In genomic region chr12:1532796-1533195, GRCh38 we compare ENCODE assay signal across 12 cellular contexts.
DNase-seq lines count a peak whose midpoint lies in the region; ATAC-seq, FAIRE-seq and TF ChIP-seq lines count a peak whose summit lies in the region.
"Had no signal": no experiment of that assay in that cellular context is flagged by ENCODE, and none has a peak within 500 bp of the region (broad histone marks: within the 10 kb centered on the region; RNA-seq: fewer than 3 reads in every experiment).

No MANE protein-coding gene starts in this region.

- H3K9ac ChIP-seq in HepG2 (ENCODE audit: insufficient read depth, low read depth, low read length) (no peak overlapping the region), SK-N-SH (no peak overlapping the region; the same call in 1 of the 2 replicates)

- TF ChIP-seq POLR2A in HepG2 (IDR thresholded peaks at IDR 0.05; ENCODE audit: insufficient read depth in 1 of 2, low read depth in 2 of 2, low read length in 2 of 2), result no peak
- no peak for TF ChIP-seq POLR2A in right lobe of liver (IDR thresholded peaks at IDR 0.05)
- no peak for TF ChIP-seq POLR2A in upper lobe of left lung (IDR thresholded peaks at IDR 0.05)

- no peaks in the 10 kb centered on the region for H3K9me3 ChIP-seq in HepG2 (ENCODE audit: low read length)
- H3K9me3 ChIP-seq in right lobe of liver, result no peaks in the 10 kb centered on the region
- H3K9me3 ChIP-seq in SK-N-SH, result no peaks in the 10 kb centered on the region
- no peaks in the 10 kb centered on the region for H3K9me3 ChIP-seq in upper lobe of left lung
- H3K9me3 ChIP-seq: body of pancreas had no signal

- no peaks in the 10 kb centered on the region for H3K36me3 ChIP-seq in HepG2 (replicated peaks in 1 of 2; ENCODE audit: control insufficient read depth in 1 of 2, insufficient read depth in 2 of 2, low read length in 2 of 2)
- H3K36me3 ChIP-seq in right lobe of liver, result no peaks in the 10 kb centered on the region
- H3K36me3 ChIP-seq in SK-N-SH (replicated peaks in 1 of 2; ENCODE audit: control insufficient read depth in 1 of 2, insufficient read depth in 2 of 2, low read length in 1 of 2), result no peaks in the 10 kb centered on the region
- no peaks in the 10 kb centered on the region for H3K36me3 ChIP-seq in upper lobe of left lung

- H2AFZ ChIP-seq in HepG2 (ENCODE audit: low read length) (no peak overlapping the region), SK-N-SH (ENCODE audit: low read depth) (no peak overlapping the region)

- peak overlapping the region; percentile 83 for H3K4me3 Mint-ChIP-seq in type B pancreatic cell

- H3K27ac ChIP-seq in HepG2 (ENCODE audit: extremely low read length, insufficient read depth, low read length) (no peak overlapping the region), right lobe of liver (no peak overlapping the region), SK-N-SH (ENCODE audit: low read depth in 2 of 2, low read length in 1 of 2) (peak overlapping the region in 1 of 2 experiments; percentile 11; a peak in 1 of 4 replicates), upper lobe of left lung (no peak overlapping the region)
- H3K27ac ChIP-seq: body of pancreas had no signal

- TF ChIP-seq EP300 in HepG2 (IDR thresholded peaks at IDR 0.05; ENCODE audit: low read depth in 2 of 2, low read length in 2 of 2) (no peak), HepG2 (CRISPR knock-in tag; IDR thresholded peaks at IDR 0.05; ENCODE audit: borderline replicate concordance) (no peak), SK-N-SH (IDR thresholded peaks at IDR 0.05; ENCODE audit: borderline replicate concordance in 1 of 2, low read depth in 1 of 2, low read length in 1 of 2) (no peak), upper lobe of left lung (IDR thresholded peaks at IDR 0.05) (no peak)

- no TSS peak for BruUV-seq in HepG2 (replicated peaks; lab: Mats Ljungman, UMichigan)

- H3K4me1 ChIP-seq in HepG2 (ENCODE audit: insufficient read depth, low read length) (peaks cover 20% of the 10 kb centered on the region), right lobe of liver (peaks cover 0 to 6% (median 0%) of the 10 kb centered on the region in 4 donors), SK-N-SH (ENCODE audit: control insufficient read depth in 1 of 2, insufficient read depth in 2 of 2, low read depth in 1 of 2, low read length in 1 of 2) (peaks cover 7 to 30% of the 10 kb centered on the region in 2 experiments; a peak in 3 of 4 replicates), upper lobe of left lung (peaks cover 7 to 29% (median 11%) of the 10 kb centered on the region in 4 donors)

- TF ChIP-seq CTCF in HepG2 (CRISPR knock-in tag; IDR thresholded peaks at IDR 0.05) (no peak), right lobe of liver (IDR thresholded peaks at IDR 0.05) (no peak), SK-N-SH (IDR thresholded peaks at IDR 0.05) (peak; percentile 35; the same call in 1 of the 2 replicates), foreskin fibroblast (IDR thresholded peaks at IDR 0.05; ENCODE audit: low read depth, low read length) (no peak), type B pancreatic cell (conservative IDR thresholded peaks at IDR 0.05) (peak; percentile 31), upper lobe of left lung (IDR thresholded peaks at IDR 0.05) (no peak)

- intact Hi-C loops in HepG2 (cut with micrococcal nuclease; ENCODE audit: unreplicated experiment), result no loop called here
- intact Hi-C loops in right lobe of liver (cut with DNase I), result no loop called here

- no peak for FAIRE-seq in HepG2 (lab: Jason Lieb, UNC)
- FAIRE-seq: D721Med had no signal

- peak overlapping the region; percentile 27 for H3K27ac Mint-ChIP-seq in type B pancreatic cell

- no peaks in the 10 kb centered on the region for H3K9me3 Mint-ChIP-seq in type B pancreatic cell

- H3K4me3 ChIP-seq in HepG2 (replicated peaks in 1 of 3; ENCODE audit: insufficient read depth in 1 of 3, low read depth in 2 of 3, low read length in 3 of 3), result no peak overlapping the region
- no peak overlapping the region for H3K4me3 ChIP-seq in right lobe of liver
- H3K4me3 ChIP-seq in SK-N-SH (ENCODE audit: low read depth in 2 of 2, low read length in 1 of 2), result peak overlapping the region in 1 of 2 experiments; percentile 81; a peak in 2 of 4 replicates
- peak overlapping the region; percentile 74 to 82 for H3K4me3 ChIP-seq in foreskin fibroblast (ENCODE audit: low read depth in 1 of 2, low read length in 2 of 2)
- no peak overlapping the region for H3K4me3 ChIP-seq in upper lobe of left lung
- H3K4me3 ChIP-seq: body of pancreas had no signal

- H3K27me3 ChIP-seq in HepG2 (ENCODE audit: control insufficient read depth in 1 of 2, insufficient read depth in 2 of 2, low read length in 2 of 2), result peaks cover 13 to 85% of the 10 kb centered on the region in 2 experiments; a peak in 4 of 5 replicates
- peaks cover 0 to 8% of the 10 kb centered on the region in 2 donors for H3K27me3 ChIP-seq in right lobe of liver
- H3K27me3 ChIP-seq in SK-N-SH (ENCODE audit: insufficient read depth), result no peaks in the 10 kb centered on the region
- H3K27me3 ChIP-seq in upper lobe of left lung, result peaks cover 0 to 31% (median 17%) of the 10 kb centered on the region in 4 donors

- TF ChIP-seq RAD21 in HepG2 (CRISPR knock-in tag; IDR thresholded peaks at IDR 0.05) (no peak), SK-N-SH (IDR thresholded peaks at IDR 0.05; ENCODE audit: low read length) (no peak)

- ATAC-seq in HepG2 (no peak), right lobe of liver (no peak), GM21737 (IDR thresholded peaks at IDR 0.05; ENCODE audit: unreplicated experiment) (no peak), upper lobe of left lung (ENCODE audit: low FRiP score in 2 of 2) (no peak)
- ATAC-seq: body of pancreas had no signal

- H3K79me2 ChIP-seq in HepG2 (ENCODE audit: insufficient read depth, low read length), result no peaks in the 10 kb centered on the region
- H3K79me2 ChIP-seq in SK-N-SH (ENCODE audit: insufficient read depth), result peaks cover 84% of the 10 kb centered on the region

- H3K9me2 ChIP-seq in SK-N-SH, result no peaks in the 10 kb centered on the region

- POLR2A ChIA-PET in HepG2 (lab: Yijun Ruan, JAX) (no interaction called here), SK-N-SH (lab: Yijun Ruan, JAX) (no interaction called here)

- WGBS in HepG2 (ENCODE audit: low lambda C conversion rate), result 65% methylated on average over 3 of the region's 3 CpGs
- 81% methylated on average over 3 of the region's 3 CpGs for WGBS in right lobe of liver (ENCODE audit: insufficient coverage, low coverage, low lambda C conversion rate, missing lambda C conversion rate)
- WGBS in SK-N-SH (ENCODE audit: low lambda C conversion rate), result 90% methylated on average over 3 of the region's 3 CpGs
- 70 to 93% methylated on average over 3 of the region's 3 CpGs for WGBS in upper lobe of left lung, 2 donors

- H3K4me1 Mint-ChIP-seq in type B pancreatic cell (ENCODE audit: unreplicated experiment), result peaks cover 7% of the 10 kb centered on the region

- H4K20me1 ChIP-seq in HepG2 (ENCODE audit: insufficient read depth, low read length) (no peaks in the 10 kb centered on the region), SK-N-SH (ENCODE audit: insufficient read depth) (peaks cover 64% of the 10 kb centered on the region)

- no peak for DNase-seq in HepG2 (ENCODE audit: low spot score)
- DNase-seq in right lobe of liver, result no peak
- DNase-seq in SK-N-SH, result no peak
- peak in 1 of 2 donors; percentile 57 for DNase-seq in foreskin fibroblast
- no peak for DNase-seq in type B pancreatic cell (ENCODE audit: extremely low spot score, unreplicated experiment)
- no peak for DNase-seq in upper lobe of left lung
- no peak for DNase-seq in nucleus accumbens (lab: John Stamatoyannopoulos, UW)
- DNase-seq: activated CD4-positive, alpha-beta T cell treated with anti-CD3 and anti-CD28 coated beads, Interleukin-2, amount 50 U/mL, for 4 hours; body of pancreas; NCI-H2029 had no signal

- CTCF ChIA-PET in HepG2 (lab: Yijun Ruan, JAX; ENCODE audit: low intra/inter-chr PET ratio, low total read pairs) (no interaction called here), SK-N-SH (lab: Yijun Ruan, JAX) (interaction anchor here (1.2 to 1.3 kb wide), 2 partner anchors 50 to 414 kb away, joined by 3 to 4 read pairs; no protein-coding TSS in a partner anchor)

- H3K36me3 Mint-ChIP-seq in type B pancreatic cell, result peaks cover 8% of the 10 kb centered on the region

- H3K4me2 ChIP-seq in HepG2 (ENCODE audit: low read depth, low read length), result no peak overlapping the region
- peak overlapping the region; percentile 93 for H3K4me2 ChIP-seq in SK-N-SH

- H3F3A ChIP-seq in SK-N-SH (replicated peaks; ENCODE audit: insufficient read depth), result no peaks in the 10 kb centered on the region

- peaks cover 68% of the 10 kb centered on the region for H3K27me3 Mint-ChIP-seq in type B pancreatic cell

- in situ Hi-C loops in HepG2 (cut with HindIII; ENCODE audit: extremely low pct_ligation_motif_present, low pct_unique_long_range_greater_than_20kb), result no loop called here

TF ChIP-seq in HepG2, 621 proteins besides CTCF, POLR2A, EP300 and RAD21:
- no peak for TF ChIP-seq TBX2 (CRISPR knock-in tag; IDR thresholded peaks at IDR 0.05; ENCODE audit: borderline replicate concordance)
- TF ChIP-seq EZH2 (conservative IDR thresholded peaks at IDR 0.05; ENCODE audit: low read depth, low read length), result 0 out of 2 replicates have a peak, but pooled peaks have one; percentile 3

TF ChIP-seq in SK-N-SH, 30 proteins besides CTCF, POLR2A, EP300 and RAD21 (continues in another document):
- no peak for TF ChIP-seq TCF12 (IDR thresholded peaks at IDR 0.05)
- no peak for TF ChIP-seq NRF1 (IDR thresholded peaks at IDR 0.05; ENCODE audit: low read depth, low read length)
- TF ChIP-seq GATA2 (CRISPR knock-in tag; IDR thresholded peaks at IDR 0.05), result no peak
- no peak for TF ChIP-seq MAX (IDR thresholded peaks at IDR 0.05; ENCODE audit: low read depth)
- no peak for TF ChIP-seq ZBTB33 (IDR thresholded peaks at IDR 0.05; ENCODE audit: borderline replicate concordance, low read depth)

Comparison
In these comparisons a context has a peak if more than half of its experiments do, and no peak if none do; other contexts are left out.
1. H3K4me3 ChIP-seq: peak in foreskin fibroblast (2 of 2); none in HepG2 (0 of 3), right lobe of liver (0 of 3) and upper lobe of left lung (0 of 4).
2. CTCF ChIP-seq: peak in SK-N-SH (single experiment) and type B pancreatic cell (single experiment); none in HepG2 (single experiment), right lobe of liver (0 of 4), foreskin fibroblast (single experiment) and upper lobe of left lung (0 of 6).
3. Of the 25 proteins assayed by ChIP-seq in both HepG2 and SK-N-SH: peak only in HepG2: none; only in SK-N-SH: CTCF; in both: none; in neither: 24.